1 cellular context compared by ENCODE assay signal in the genomic region with DNA sequence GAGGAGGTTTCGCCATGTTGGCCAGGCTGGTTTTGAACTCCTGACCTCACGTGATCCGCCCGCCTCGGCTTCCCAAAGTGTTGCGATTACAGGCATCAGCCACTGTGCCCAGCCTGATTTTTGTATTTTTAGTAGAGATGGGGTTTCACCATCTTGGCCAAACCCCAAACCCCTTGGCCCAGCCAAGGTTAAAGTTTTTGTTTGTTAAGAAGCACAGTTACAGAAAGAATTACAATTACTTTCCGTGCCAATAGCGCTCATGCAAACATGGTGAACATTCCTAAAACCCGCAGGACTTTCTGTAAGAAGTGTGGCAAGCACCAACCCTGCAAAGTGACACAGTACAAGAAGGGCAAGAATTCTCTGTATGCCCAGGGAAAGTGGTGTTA.
A peak's percentile ranks its signal among the peaks of the same experiment; 100 is the strongest.
TF ChIP-seq lines count a peak whose summit lies in the region.

No MANE protein-coding gene starts in this region.

TF ChIP-seq in HepG2, 621 proteins besides CTCF, POLR2A, EP300 and RAD21:
- TF ChIP-seq ZBTB33 (CRISPR knock-in tag; IDR thresholded peaks at IDR 0.05) (peak; percentile 62; the same call in 1 of the 2 replicates), ZFP82 (CRISPR knock-in tag; IDR thresholded peaks at IDR 0.05; ENCODE audit: borderline replicate concordance) (no peak)
TF ChIP-seq in HepG2: peak in this region for 1.
